Comparison of ENCODE assay signal across 12 cellular contexts in the genomic region with DNA sequence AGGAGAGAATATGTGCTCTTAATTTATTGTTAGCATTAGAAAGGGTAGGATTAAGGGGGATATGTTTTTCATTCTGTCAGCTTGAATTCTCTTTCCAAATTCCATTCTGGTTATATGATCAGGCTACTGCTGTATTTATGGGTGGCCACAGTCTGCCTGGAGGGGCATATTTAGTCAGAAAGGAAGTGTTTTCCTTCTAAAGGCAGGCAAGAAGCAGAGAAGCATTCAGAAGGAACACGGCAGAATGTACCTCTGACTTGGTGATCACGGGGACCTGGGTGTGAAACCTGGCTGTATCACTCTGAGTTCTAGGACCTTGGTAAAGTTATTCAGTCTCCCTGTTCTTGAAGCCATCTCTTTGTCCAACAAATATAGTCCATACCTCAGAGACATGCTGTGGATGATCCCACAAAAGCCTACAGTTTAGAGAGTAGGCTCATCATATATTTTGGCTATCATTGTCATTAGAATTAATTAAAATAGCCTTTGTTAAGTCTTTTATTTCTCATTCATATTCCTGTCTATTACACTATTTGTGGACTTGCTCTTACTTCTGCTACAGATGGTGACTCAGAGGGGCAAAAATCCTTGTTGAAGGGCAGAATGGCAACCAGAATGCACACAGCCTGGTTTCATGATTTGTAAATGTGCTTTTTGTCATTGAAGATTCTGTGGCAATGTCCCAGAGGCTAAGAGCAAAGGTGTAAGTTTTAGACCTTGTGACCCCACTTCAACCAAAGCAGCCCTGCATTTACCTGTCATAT. TPM values are rescaled to one million over a fixed set of nuclear protein-coding genes. Genes with fewer than 3 reads are reported as not detected.
DNase-seq lines count a peak whose midpoint lies in the region; FAIRE-seq and TF ChIP-seq lines count a peak whose summit lies in the region.
"Had no signal": no experiment of that assay in that cellular context is flagged by ENCODE, and none has a peak within 500 bp of the region (broad histone marks: within the 10 kb centered on the region; RNA-seq: fewer than 3 reads in every experiment).

No MANE protein-coding gene starts in this region.

- H3K9me2 ChIP-seq in PC-9 (ENCODE audit: insufficient read depth), result no peaks in the 10 kb centered on the region

- H3K79me2 ChIP-seq in PC-9 (ENCODE audit: low read depth), result no peaks in the 10 kb centered on the region
- H3K79me2 ChIP-seq: parathyroid adenoma had no signal

- TF ChIP-seq POLR2A in ovary (IDR thresholded peaks at IDR 0.05), result no peak

- TF ChIP-seq EP300 in ovary (IDR thresholded peaks at IDR 0.05), result no peak

- TF ChIP-seq CTCF in PC-9 (conservative IDR thresholded peaks at IDR 0.05), result no peak
- no peak for TF ChIP-seq CTCF in epithelial cell of esophagus (IDR thresholded peaks at IDR 0.05; ENCODE audit: insufficient read depth, low read depth, low read length, missing control alignments)
- TF ChIP-seq CTCF in ovary (IDR thresholded peaks at IDR 0.05), result no peak

- H3K27me3 ChIP-seq in PC-9 (ENCODE audit: insufficient read depth, low read depth), result no peaks in the 10 kb centered on the region
- H3K27me3 ChIP-seq in ovary, result no peaks in the 10 kb centered on the region

- peak overlapping the region; percentile 70 for H3K27ac ChIP-seq in PC-9
- H3K27ac ChIP-seq in ovary, result no peak overlapping the region
- H3K27ac ChIP-seq: parathyroid adenoma had no signal

- intact Hi-C loops in PC-9 (cut with micrococcal nuclease; ENCODE audit: unreplicated experiment), result loop anchor here (5.0 kb wide), 3 partner anchors 42 to 407 kb away; no protein-coding TSS in a partner anchor
- intact Hi-C loops in ovary (cut with DNase I), result no loop called here

- BruUV-seq in PC-9 (replicated peaks; lab: Mats Ljungman, UMichigan), result no TSS peak

- peaks cover 31% of the 10 kb centered on the region; the same call in 1 of the 2 replicates for H3F3A ChIP-seq in PC-9 (ENCODE audit: insufficient read depth, low read depth)

- H3K9me3 ChIP-seq in PC-9 (ENCODE audit: insufficient read depth, low read depth) (no peaks in the 10 kb centered on the region), ovary (no peaks in the 10 kb centered on the region)

- POLR2A ChIA-PET in PC-9 (lab: Charles Lee; ENCODE audit: unreplicated experiment), result no interaction called here

- CTCF ChIA-PET in PC-9 (lab: Charles Lee), result no interaction called here

- DNase-seq in CD1c-positive myeloid dendritic cell (ENCODE audit: extremely low spot score) (peak; percentile 31), PC-9 (no peak), epithelial cell of esophagus (ENCODE audit: low read depth) (peak; percentile 67), ovary (no peak), DMS79 (lab: John Stamatoyannopoulos, UW) (no peak), putamen (ENCODE audit: low spot score) (no peak), frontal cortex (ENCODE audit: low spot score in 2 of 2) (no peak)
- DNase-seq in activated CD4-positive, alpha-beta T cell treated with anti-CD3 and anti-CD28 coated beads, Interleukin-2, amount 50 U/mL, for 4 hours, result no peak

- H4K20me1 ChIP-seq in PC-9 (ENCODE audit: insufficient read depth), result no peaks in the 10 kb centered on the region

- H3K4me2 ChIP-seq in PC-9, result peak overlapping the region; percentile 28

- no peaks in the 10 kb centered on the region for H3K36me3 ChIP-seq in PC-9 (ENCODE audit: low read depth)
- H3K36me3 ChIP-seq in ovary, result no peaks in the 10 kb centered on the region

- H2AFZ ChIP-seq in PC-9, result no peak overlapping the region
- H2AFZ ChIP-seq: parathyroid adenoma had no signal

- H3K4me3 ChIP-seq in PC-9 (no peak overlapping the region), epithelial cell of esophagus (ENCODE audit: low read length) (no peak overlapping the region), ovary (peak overlapping the region; percentile 37)
- H3K4me3 ChIP-seq: GM12878 had no signal

- no peak for FAIRE-seq in frontal cortex (lab: Jason Lieb, UNC)
- FAIRE-seq: endothelial cell of umbilical vein, GM12878 had no signal

- WGBS in ovary, 3 donors, result 68 to 87% (median 86%) methylated on average over 2 of the region's 2 CpGs

- H3K4me1 ChIP-seq in PC-9 (replicated peaks; ENCODE audit: insufficient read depth) (peaks cover 49% of the 10 kb centered on the region), ovary (ENCODE audit: insufficient read depth) (peaks cover 2% of the 10 kb centered on the region)
- H3K4me1 ChIP-seq: parathyroid adenoma had no signal

RNA-seq across cellular contexts. Expression of a gene that starts 2.7 kb away (rescaled TPM):
- total RNA-seq in PC-9 (2021), result 1.1 and 1.9 TPM in 2 replicates
- total RNA-seq in ovary, result 10 to 100 TPM in 1 of 7 donors, 1 to 10 TPM in 6; 1.2 to 18.4 (median 1.9) TPM
- 100 to 1,000 TPM in 1 of 2 donors, 1 to 10 TPM in 1; 1.9 to 108 TPM for polyA plus RNA-seq in ovary
- total RNA-seq in frontal cortex, result 39.9 TPM
- total RNA-seq: T-helper 2 cell treated with Interferon-gamma antibody and Interleukin-4, amounts not matched to agents 100 ng/mL and 5 ng/mL, for 36 hours had no signal
- polyA plus RNA-seq: endothelial cell of umbilical vein had no signal

Comparison
In these comparisons a context has a peak if more than half of its experiments do, and no peak if none do; other contexts are left out.
1. DNase-seq: peak in CD1c-positive myeloid dendritic cell (single experiment) and epithelial cell of esophagus (single experiment); none in PC-9 (0 of 2), ovary (0 of 5), DMS79 (single experiment), activated CD4-positive, alpha-beta T cell treated with anti-CD3 and anti-CD28 coated beads, Interleukin-2, amount 50 U/mL, for 4 hours (0 of 2), putamen (single experiment) and frontal cortex (0 of 2).